17 cellular contexts compared by ENCODE assay signal in genomic region chr13:101552797-101553196, GRCh38.
DNase-seq lines count a peak whose midpoint lies in the region; ATAC-seq, FAIRE-seq and TF ChIP-seq lines count a peak whose summit lies in the region.
"Had no signal": no experiment of that assay in that cellular context is flagged by ENCODE, and none has a peak within 500 bp of the region (broad histone marks: within the 10 kb centered on the region; RNA-seq: fewer than 3 reads in every experiment).

No MANE protein-coding gene starts in this region.

- H3K27me3 Mint-ChIP-seq in WTC11 (ENCODE audit: low read depth): no peaks in the 10 kb centered on the region

- intact Hi-C loops in head of caudate nucleus (cut with DNase I): no loop called here

- no peak overlapping the region for H3K4me3 Mint-ChIP-seq in WTC11
- H3K4me3 Mint-ChIP-seq: activated CD8-positive, alpha-beta T cell treated with anti-CD3 and anti-CD28 coated beads, Interleukin-2, amount 10 ng/mL, durations not matched to agents 7 days and 5 days; natural killer cell had no signal

- FAIRE-seq in H54 (lab: Jason Lieb, UNC): peak; percentile 99

- H3K9me3 ChIP-seq in thoracic aorta: no peaks in the 10 kb centered on the region
- H3K9me3 ChIP-seq: left ventricle myocardium inferior had no signal

- no peak overlapping the region for H3K27ac Mint-ChIP-seq in WTC11
- H3K27ac Mint-ChIP-seq: activated CD8-positive, alpha-beta T cell treated with anti-CD3 and anti-CD28 coated beads, Interleukin-2, amount 10 ng/mL, durations not matched to agents 7 days and 5 days; activated T-helper 2 cell treated with anti-CD3 and anti-CD28 coated beads, Interferon-gamma antibody, Interleukin-2, Interleukin-4, amounts not matched to agents 10 μg/mL and 5 μg/mL and 100 μg/mL, durations not matched to agents 14 hours and 24 hours and 36 hours; natural killer cell had no signal

- TF ChIP-seq POLR2A in H54 (IDR thresholded peaks at IDR 0.05; ENCODE audit: low read depth, low read length): no peak

- H3K36me3 Mint-ChIP-seq in WTC11: no peaks in the 10 kb centered on the region
- H3K36me3 Mint-ChIP-seq: natural killer cell had no signal

- ATAC-seq in thoracic aorta (ENCODE audit: insufficient number of reproducible peaks, low FRiP score, low read depth): no peak
- no peak for ATAC-seq in WTC11
- ATAC-seq: activated CD8-positive, alpha-beta T cell treated with anti-CD3 and anti-CD28 coated beads, Interleukin-2, amount 10 ng/mL, durations not matched to agents 7 days and 5 days; esophagus mucosa; natural killer cell; Panc1 had no signal

- no peaks in the 10 kb centered on the region for H3K9me3 Mint-ChIP-seq in WTC11
- H3K9me3 Mint-ChIP-seq: activated T-helper 2 cell treated with anti-CD3 and anti-CD28 coated beads, Interferon-gamma antibody, Interleukin-2, Interleukin-4, amounts not matched to agents 10 μg/mL and 5 μg/mL and 100 μg/mL, durations not matched to agents 14 hours and 24 hours and 36 hours had no signal

- no peak for TF ChIP-seq CTCF in astrocyte of the cerebellum (IDR thresholded peaks at IDR 0.05; ENCODE audit: low read depth, low read length, missing control alignments)
- TF ChIP-seq CTCF in thoracic aorta (IDR thresholded peaks at IDR 0.05): no peak
- TF ChIP-seq CTCF in WTC11 (IDR thresholded peaks at IDR 0.05): no peak

- H3K4me1 ChIP-seq in thoracic aorta (ENCODE audit: control insufficient read depth in 1 of 2, low read depth in 2 of 2): peaks cover 22 to 76% of the 10 kb centered on the region in 2 donors
- H3K4me1 ChIP-seq: left ventricle myocardium inferior had no signal

- DNase-seq in H54 (ENCODE audit: insufficient read length, low spot score) (no peak), astrocyte of the cerebellum (ENCODE audit: low read depth) (peak; percentile 34), iris pigment epithelial cell (ENCODE audit: low read depth) (peak; percentile 89), thoracic aorta (ENCODE audit: low spot score) (no peak), WTC11 (ENCODE audit: low spot score) (no peak), head of caudate nucleus (no peak), DMS79 treated with DMSO at 0.1 percent for 48 hours (lab: John Stamatoyannopoulos, UW) (no peak)
- DNase-seq: activated CD8-positive, alpha-beta T cell treated with anti-CD3 and anti-CD28 coated beads, Interleukin-2, amount 10 ng/mL, durations not matched to agents 7 days and 5 days; left ventricle myocardium inferior; natural killer cell; NCI-H524 treated with DMSO at 0.1 percent for 48 hours; stimulated activated CD4-positive, alpha-beta T cell treated with anti-CD3 and anti-CD28 coated beads, Interleukin-1b, Interleukin-23, amount 100 ng/mL, for 48 hours had no signal

- POLR2A ChIA-PET in WTC11 (lab: Charles Lee): no interaction called here

- H3K27me3 ChIP-seq in thoracic aorta (replicated peaks; ENCODE audit: insufficient read depth): no peaks in the 10 kb centered on the region

- H3K36me3 ChIP-seq in thoracic aorta: no peaks in the 10 kb centered on the region
- H3K36me3 ChIP-seq: left ventricle myocardium inferior had no signal

- CTCF ChIA-PET in WTC11 (lab: Charles Lee): no interaction called here

- in situ Hi-C loops in astrocyte of the cerebellum (cut with HindIII; ENCODE audit: low sequenced_read_pairs): no loop called here

- H3K27ac ChIP-seq in thoracic aorta: peak overlapping the region; percentile 44 to 58
- H3K27ac ChIP-seq: C4-2B, left ventricle myocardium inferior, VCaP had no signal

- no peaks in the 10 kb centered on the region for H3K4me1 Mint-ChIP-seq in WTC11
- H3K4me1 Mint-ChIP-seq: natural killer cell had no signal

- H3K4me3 ChIP-seq in astrocyte of the cerebellum (ENCODE audit: low read depth, low read length) (no peak overlapping the region), thoracic aorta (no peak overlapping the region)
- H3K4me3 ChIP-seq: left ventricle myocardium inferior had no signal

TF ChIP-seq in WTC11, 78 proteins besides CTCF, POLR2A, EP300 and RAD21 (continues in another document):
- no peak for TF ChIP-seq E2F1 (CRISPR knock-in tag; IDR thresholded peaks at IDR 0.05)
- TF ChIP-seq PRDM15 (CRISPR knock-in tag; IDR thresholded peaks at IDR 0.05): no peak
- no peak for TF ChIP-seq IRF1 (CRISPR knock-in tag; IDR thresholded peaks at IDR 0.05)
- no peak for TF ChIP-seq ERG (CRISPR knock-in tag; IDR thresholded peaks at IDR 0.05)
- TF ChIP-seq NFATC4 (CRISPR knock-in tag; IDR thresholded peaks at IDR 0.05): no peak
- TF ChIP-seq ATF3 (CRISPR knock-in tag; conservative IDR thresholded peaks at IDR 0.05): no peak
- TF ChIP-seq CREB1 (CRISPR knock-in tag; IDR thresholded peaks at IDR 0.05): no peak
- TF ChIP-seq NFE2L1 (CRISPR knock-in tag; IDR thresholded peaks at IDR 0.05): no peak
- no peak for TF ChIP-seq ELF4 (CRISPR knock-in tag; IDR thresholded peaks at IDR 0.05; ENCODE audit: low read depth)
- no peak for TF ChIP-seq ZNF425 (CRISPR knock-in tag; conservative IDR thresholded peaks at IDR 0.05)
- TF ChIP-seq RORB (CRISPR knock-in tag; IDR thresholded peaks at IDR 0.05): no peak

Comparison
In these comparisons a context has a peak if more than half of its experiments do, and no peak if none do; other contexts are left out.
1. DNase-seq: peak in astrocyte of the cerebellum (single experiment) and iris pigment epithelial cell (single experiment); none in H54 (single experiment), thoracic aorta (single experiment), WTC11 (single experiment), head of caudate nucleus (0 of 42) and DMS79 treated with DMSO at 0.1 percent for 48 hours (single experiment).